8 cellular contexts compared by ENCODE assay signal in the genomic region with DNA sequence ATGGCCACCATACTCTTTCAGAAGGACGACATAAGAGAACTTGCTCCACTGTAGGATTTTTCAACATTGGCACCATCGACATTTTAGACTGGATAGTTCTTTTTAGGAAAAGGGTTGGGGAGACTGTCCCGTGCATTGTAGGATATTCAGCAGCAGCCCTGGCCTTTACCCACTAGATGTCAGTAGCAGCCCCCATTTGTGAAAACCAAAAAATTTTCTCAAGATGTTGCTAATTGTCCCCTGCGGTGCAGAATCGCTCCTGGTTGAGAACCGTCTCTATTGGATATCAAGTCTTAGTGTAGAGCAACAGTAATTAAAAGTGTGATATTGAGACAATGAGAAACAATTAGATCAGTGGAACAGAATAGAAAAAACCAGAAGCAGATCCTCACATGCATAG.
DNase-seq lines count a peak whose midpoint lies in the region; ATAC-seq, FAIRE-seq and TF ChIP-seq lines count a peak whose summit lies in the region.
"Not testable (repeated sequence)": the region's sequence is repeated elsewhere in the genome, so short reads cannot be mapped to it uniquely, and the experiment has no call there.

No MANE protein-coding gene starts in this region.

- TF ChIP-seq RAD21 in HepG2 (CRISPR knock-in tag; IDR thresholded peaks at IDR 0.05): not testable (repeated sequence)

- dilution Hi-C loops in mammary epithelial cell (cut with HindIII; ENCODE audit: low sequenced_read_pairs): not testable (repeated sequence)

- not testable (repeated sequence) for H3K79me2 ChIP-seq in mammary epithelial cell (ENCODE audit: insufficient read depth, low read length); HepG2 (ENCODE audit: insufficient read depth, low read length)

- H3K27me3 ChIP-seq in Caco-2 (replicated peaks; ENCODE audit: control insufficient read depth, insufficient read depth, low read length); mammary epithelial cell (ENCODE audit: insufficient read depth, low read length); HepG2 (ENCODE audit: control insufficient read depth in 1 of 2, insufficient read depth in 2 of 2, low read length in 2 of 2); gastrocnemius medialis: not testable (repeated sequence)

- CTCF ChIA-PET in Caco-2 (lab: Charles Lee); mammary epithelial cell (lab: Charles Lee; ENCODE audit: low non-redundant PET); HepG2 (lab: Yijun Ruan, JAX; ENCODE audit: low intra/inter-chr PET ratio, low total read pairs): not testable (repeated sequence)

- H3K4me1 Mint-ChIP-seq in Caco-2 (ENCODE audit: low read depth, unreplicated experiment): not testable (repeated sequence)

- H3K9ac ChIP-seq in mammary epithelial cell (ENCODE audit: insufficient read depth, low read length); HepG2 (ENCODE audit: insufficient read depth, low read depth, low read length): not testable (repeated sequence)

- not testable (repeated sequence) for H3K27ac ChIP-seq in mammary epithelial cell (ENCODE audit: insufficient read depth, low read depth, low read length); HepG2 (ENCODE audit: extremely low read length, insufficient read depth, low read length); gastrocnemius medialis

- not testable (repeated sequence) for H3K36me3 ChIP-seq in Caco-2 (ENCODE audit: control insufficient read depth, insufficient read depth, low read length); mammary epithelial cell (ENCODE audit: insufficient read depth, low read length); HepG2 (replicated peaks in 1 of 2; ENCODE audit: control insufficient read depth in 1 of 2, insufficient read depth in 2 of 2, low read length in 2 of 2); gastrocnemius medialis

- not testable (repeated sequence) for TF ChIP-seq EP300 in HepG2 (IDR thresholded peaks at IDR 0.05; ENCODE audit: low read depth in 2 of 2, low read length in 2 of 2); HepG2 (CRISPR knock-in tag; IDR thresholded peaks at IDR 0.05; ENCODE audit: borderline replicate concordance)

- not testable (repeated sequence) for H3K4me2 ChIP-seq in mammary epithelial cell (ENCODE audit: insufficient read depth, low read depth, low read length); HepG2 (ENCODE audit: low read depth, low read length)

- not testable (repeated sequence) for H3K4me3 ChIP-seq in Caco-2 (ENCODE audit: low read depth, low read length); mammary epithelial cell (replicated peaks in 1 of 3; ENCODE audit: insufficient read depth in 1 of 3, low read depth in 2 of 3, low read length in 3 of 3); foreskin fibroblast (ENCODE audit: low read depth in 1 of 2, low read length in 2 of 2); HepG2 (replicated peaks in 1 of 3; ENCODE audit: insufficient read depth in 1 of 3, low read depth in 2 of 3, low read length in 3 of 3); gastrocnemius medialis

- 70% methylated on average over 6 of the region's 6 CpGs for WGBS in mammary epithelial cell (ENCODE audit: low coverage, missing lambda C conversion rate)
- WGBS in HepG2 (ENCODE audit: low lambda C conversion rate): 69% methylated on average over 6 of the region's 6 CpGs

- not testable (repeated sequence) for H3K27ac Mint-ChIP-seq in Caco-2 (ENCODE audit: unreplicated experiment)

- not testable (repeated sequence) for H3K9me3 ChIP-seq in Caco-2; mammary epithelial cell (replicated peaks; ENCODE audit: insufficient read depth, low read length); HepG2 (ENCODE audit: low read length); gastrocnemius medialis

- H3K36me3 Mint-ChIP-seq in Caco-2 (ENCODE audit: insufficient read depth, unreplicated experiment): not testable (repeated sequence)

- not testable (repeated sequence) for H3K4me1 ChIP-seq in Caco-2; mammary epithelial cell (ENCODE audit: insufficient read depth, low read length); HepG2 (ENCODE audit: insufficient read depth, low read length); gastrocnemius medialis

- H3K4me3 Mint-ChIP-seq in Caco-2 (ENCODE audit: unreplicated experiment): not testable (repeated sequence)

- in situ Hi-C loops in SK-MEL-5 (cut with HindIII; ENCODE audit: low pct_unique_long_range_greater_than_20kb, low sequenced_read_pairs); mammary epithelial cell (cut with MboI; ENCODE audit: low sequenced_read_pairs in 2 of 2); HepG2 (cut with HindIII; ENCODE audit: extremely low pct_ligation_motif_present, low pct_unique_long_range_greater_than_20kb); gastrocnemius medialis (cut with MboI; ENCODE audit: low sequenced_read_pairs in 4 of 4): not testable (repeated sequence)

- not testable (repeated sequence) for BruUV-seq in Caco-2 (replicated peaks; lab: Mats Ljungman, UMichigan); mammary epithelial cell (replicated peaks; lab: Mats Ljungman, UMichigan); HepG2 (replicated peaks; lab: Mats Ljungman, UMichigan)

- POLR2A ChIA-PET in Caco-2 (lab: Charles Lee); HepG2 (lab: Yijun Ruan, JAX): not testable (repeated sequence)

- peak; percentile 92 for FAIRE-seq in HepG2 (lab: Jason Lieb, UNC)

- not testable (repeated sequence) for H4K20me1 ChIP-seq in mammary epithelial cell (ENCODE audit: insufficient read depth, low read length); HepG2 (ENCODE audit: insufficient read depth, low read length)

- H3K9me3 Mint-ChIP-seq in Caco-2 (ENCODE audit: unreplicated experiment): not testable (repeated sequence)

- TF ChIP-seq CTCF in Caco-2 (IDR thresholded peaks at IDR 0.05; ENCODE audit: insufficient read depth in 1 of 2, low read depth in 1 of 2, low read length in 1 of 2, severe bottlenecking in 1 of 2, unreplicated experiment in 1 of 2) (peak; percentile 21 to 37), mammary epithelial cell (conservative IDR thresholded peaks at IDR 0.05 in 1 of 2, IDR thresholded peaks at IDR 0.05 in 1 of 2; ENCODE audit: extremely low read depth in 1 of 2, insufficient read depth in 1 of 2, low read depth in 1 of 2, low read length in 2 of 2) (peak; percentile 8 to 32), gastrocnemius medialis (IDR thresholded peaks at IDR 0.05 in 4 of 5, conservative IDR thresholded peaks at IDR 0.05 in 1 of 5) (peak in 2 of 5 experiments; percentile 27 to 50)
- TF ChIP-seq CTCF in foreskin fibroblast (IDR thresholded peaks at IDR 0.05; ENCODE audit: low read depth, low read length); HepG2 (CRISPR knock-in tag; IDR thresholded peaks at IDR 0.05): not testable (repeated sequence)

- not testable (repeated sequence) for TF ChIP-seq POLR2A in HepG2 (IDR thresholded peaks at IDR 0.05; ENCODE audit: insufficient read depth in 1 of 2, low read depth in 2 of 2, low read length in 2 of 2); gastrocnemius medialis (IDR thresholded peaks at IDR 0.05)

- intact Hi-C loops in Caco-2 (cut with micrococcal nuclease; ENCODE audit: unreplicated experiment): loop anchor here (2.0 kb wide), 1 partner anchor 126 kb away; no protein-coding TSS in a partner anchor
- intact Hi-C loops in mammary epithelial cell (cut with micrococcal nuclease): loop anchor here (10.0 kb wide), 1 partner anchor 128 kb away; no protein-coding TSS in a partner anchor
- intact Hi-C loops in HepG2 (cut with micrococcal nuclease; ENCODE audit: unreplicated experiment); gastrocnemius medialis (cut with DNase I; ENCODE audit: low total_unique reads): not testable (repeated sequence)

- ATAC-seq in GM18858 (IDR thresholded peaks at IDR 0.05; ENCODE audit: unreplicated experiment) (peak; percentile 40), HG02870 (IDR thresholded peaks at IDR 0.05; ENCODE audit: unreplicated experiment) (peak; percentile 54), HepG2 (peak; percentile 68), gastrocnemius medialis (peak; percentile 57 to 72)

- H2AFZ ChIP-seq in mammary epithelial cell (ENCODE audit: low read depth, low read length); HepG2 (ENCODE audit: low read length): not testable (repeated sequence)

- not testable (repeated sequence) for H3K27me3 Mint-ChIP-seq in Caco-2 (ENCODE audit: insufficient read depth, unreplicated experiment)

- not testable (repeated sequence) for DNase-seq in Caco-2; mammary epithelial cell; HepG2 (ENCODE audit: low spot score); gastrocnemius medialis
- DNase-seq in SK-MEL-5 (ENCODE audit: low read depth, low spot score) (peak; percentile 13), foreskin fibroblast (peak; percentile 3 to 27)

TF ChIP-seq in HepG2, 621 proteins besides CTCF, POLR2A, EP300 and RAD21:
- TF ChIP-seq STAG1 (CRISPR knock-in tag; IDR thresholded peaks at IDR 0.05): peak; percentile 17; the same call in 1 of the 2 replicates
